8 cellular contexts compared by ENCODE assay signal in genomic region chr10:4767033-4767814, GRCh38. TPM values are rescaled to one million over a fixed set of nuclear protein-coding genes. Genes with fewer than 3 reads are reported as not detected.
A peak's percentile ranks its signal among the peaks of the same experiment; 100 is the strongest.
DNase-seq lines count a peak whose midpoint lies in the region; ATAC-seq, FAIRE-seq and TF ChIP-seq lines count a peak whose summit lies in the region.

No MANE protein-coding gene starts in this region.

- no peak overlapping the region for H3K4me3 ChIP-seq in CD4-positive, CD25-positive, alpha-beta regulatory T cell (ENCODE audit: low read depth, low read length)
- H3K4me3 ChIP-seq in GM12878 = no peak overlapping the region

- SMC1A ChIA-PET in GM12878 (lab: Charles Lee; ENCODE audit: uncharacterized antibody, unreplicated experiment) = interaction anchor here (1.2 to 1.6 kb wide), 4 partner anchors 13 to 1572 kb away, joined by 3 to 5 read pairs (median 4); no protein-coding TSS in a partner anchor

- 20% methylated on average over 7 of the region's 7 CpGs for WGBS in GM12878 (ENCODE audit: insufficient coverage, insufficient replicate concordance, low lambda C conversion rate, missing lambda C conversion rate)

- no peaks in the 10 kb centered on the region for H3K9me3 ChIP-seq in CD4-positive, CD25-positive, alpha-beta regulatory T cell (ENCODE audit: control insufficient read depth in 2 of 2, low read length in 2 of 2)
- H3K9me3 ChIP-seq in GM12878 (replicated peaks; ENCODE audit: control insufficient read depth, insufficient read depth, low read length) = no peaks in the 10 kb centered on the region

- in situ Hi-C loops in GM12878 (cut with MboI) = no loop called here

- no peaks in the 10 kb centered on the region for H3K36me3 Mint-ChIP-seq in CD4-positive, CD25-positive, alpha-beta regulatory T cell
- no peaks in the 10 kb centered on the region for H3K36me3 Mint-ChIP-seq in type B pancreatic cell
- H3K36me3 Mint-ChIP-seq in stimulated activated memory B cell treated with anti-CD40 and anti-IgM and Interleukin-4, amounts not matched to agents 10 μg/mL and 1 μg/mL and 100 μg/mL, for 72 hours = no peaks in the 10 kb centered on the region

- CTCF ChIA-PET in HEK293T (lab: Yijun Ruan, JAX) (interaction anchor here (0.5 to 0.7 kb wide), 2 partner anchors 151 to 284 kb away, joined by 3 to 4 read pairs; no protein-coding TSS in a partner anchor), GM12878 (lab: Yijun Ruan, JAX) (interaction anchor here (0.6 to 1.3 kb wide), 4 partner anchors 36 to 1573 kb away, joined by 3 to 6 read pairs (median 4); no protein-coding TSS in a partner anchor)

- H3K4me2 ChIP-seq in GM12878 (ENCODE audit: control insufficient read depth, insufficient read depth) = no peak overlapping the region

- H3K9ac ChIP-seq in GM12878 (ENCODE audit: control insufficient read depth, insufficient read depth, low read length) = no peak overlapping the region

- H3K79me2 ChIP-seq in GM12878 (ENCODE audit: control insufficient read depth, insufficient read depth, low read length) = no peaks in the 10 kb centered on the region

- TF ChIP-seq RAD21 in GM12878 (IDR thresholded peaks at IDR 0.05; ENCODE audit: insufficient read depth, low read depth, low read length) = peak; percentile 55

- peaks cover 18% of the 10 kb centered on the region for H3K27me3 Mint-ChIP-seq in CD4-positive, CD25-positive, alpha-beta regulatory T cell
- peaks cover 3% of the 10 kb centered on the region for H3K27me3 Mint-ChIP-seq in type B pancreatic cell
- H3K27me3 Mint-ChIP-seq in stimulated activated memory B cell treated with anti-CD40 and anti-IgM and Interleukin-4, amounts not matched to agents 10 μg/mL and 1 μg/mL and 100 μg/mL, for 72 hours = peaks cover 15% of the 10 kb centered on the region

- no peak for TF ChIP-seq EP300 in GM12878 (IDR thresholded peaks at IDR 0.05; ENCODE audit: borderline replicate concordance in 1 of 2, control insufficient read depth in 1 of 2, low read depth in 2 of 2, low read length in 2 of 2)

- no peak overlapping the region for H3K4me3 Mint-ChIP-seq in CD4-positive, CD25-positive, alpha-beta regulatory T cell
- no peak overlapping the region for H3K4me3 Mint-ChIP-seq in type B pancreatic cell
- no peak overlapping the region for H3K4me3 Mint-ChIP-seq in stimulated activated memory B cell treated with anti-CD40 and anti-IgM and Interleukin-4, amounts not matched to agents 10 μg/mL and 1 μg/mL and 100 μg/mL, for 72 hours

- RAD21 ChIA-PET in GM12878 (lab: Charles Lee; ENCODE audit: unreplicated experiment) = interaction anchor here (0.6 to 1.1 kb wide), 2 partner anchors 175 to 1569 kb away, joined by 3 read pairs; no protein-coding TSS in a partner anchor

- H4K20me1 ChIP-seq in GM12878 (ENCODE audit: control insufficient read depth, insufficient read depth) = no peaks in the 10 kb centered on the region

- no TSS peak for BruUV-seq in GM12878 (replicated peaks; lab: Mats Ljungman, UMichigan)

- POLR2A ChIA-PET in HEK293T (lab: Yijun Ruan, JAX) (no interaction called here), GM12878 (lab: Charles Lee) (no interaction called here)

- peak in 2 of 3 donors; percentile 7 to 24 for DNase-seq in CD4-positive, CD25-positive, alpha-beta regulatory T cell
- peak; percentile 13 for DNase-seq in HEK293T (ENCODE audit: extremely low spot score)
- no peak for DNase-seq in GM12878 (ENCODE audit: low read depth, low spot score)
- DNase-seq in iris pigment epithelial cell (ENCODE audit: low read depth) = peak; percentile 62
- DNase-seq in type B pancreatic cell (ENCODE audit: extremely low spot score, unreplicated experiment) = no peak
- no peak for DNase-seq in retina

- TF ChIP-seq CTCF in GM12878 (IDR thresholded peaks at IDR 0.05 in 2 of 3, conservative IDR thresholded peaks at IDR 0.05 in 1 of 3; ENCODE audit: control insufficient read depth in 2 of 3, extremely low read depth in 1 of 3, insufficient read depth in 1 of 3, low read depth in 3 of 3, low read length in 3 of 3) (peak; percentile 20 to 51 (median 23); a peak in 4 of 6 replicates), type B pancreatic cell (conservative IDR thresholded peaks at IDR 0.05) (peak; percentile 88)

- H3K9me3 Mint-ChIP-seq in CD4-positive, CD25-positive, alpha-beta regulatory T cell = peaks cover 0 to 1% (median 0%) of the 10 kb centered on the region in 7 donors
- H3K9me3 Mint-ChIP-seq in type B pancreatic cell = no peaks in the 10 kb centered on the region
- H3K9me3 Mint-ChIP-seq in stimulated activated memory B cell treated with anti-CD40 and anti-IgM and Interleukin-4, amounts not matched to agents 10 μg/mL and 1 μg/mL and 100 μg/mL, for 72 hours = no peaks in the 10 kb centered on the region

- no peak for TF ChIP-seq POLR2A in GM12878 (IDR thresholded peaks at IDR 0.05; ENCODE audit: low read depth, low read length)

- no peak for FAIRE-seq in GM12878 (lab: Jason Lieb, UNC)

- H3K27me3 ChIP-seq in CD4-positive, CD25-positive, alpha-beta regulatory T cell (ENCODE audit: control insufficient read depth, insufficient read depth, low read length) = peaks cover 4% of the 10 kb centered on the region
- H3K27me3 ChIP-seq in GM12878 (replicated peaks in 1 of 2; ENCODE audit: control insufficient read depth in 2 of 2, insufficient read depth in 2 of 2, low read length in 1 of 2) = no peaks in the 10 kb centered on the region

- H2AFZ ChIP-seq in GM12878 (ENCODE audit: control insufficient read depth, low read depth, low read length) = no peak overlapping the region

- no peaks in the 10 kb centered on the region for H3K4me1 ChIP-seq in CD4-positive, CD25-positive, alpha-beta regulatory T cell (ENCODE audit: control insufficient read depth, insufficient read depth, low read length, poor library complexity, severe bottlenecking)
- H3K4me1 ChIP-seq in GM12878 (ENCODE audit: control insufficient read depth, insufficient read depth, low read length) = no peaks in the 10 kb centered on the region

- ATAC-seq in CD4-positive, CD25-positive, alpha-beta regulatory T cell (ENCODE audit: low read depth in 2 of 2) = no peak
- ATAC-seq in GM12878 (no peak), HG02938 (IDR thresholded peaks at IDR 0.05; ENCODE audit: unreplicated experiment) (no peak)
- ATAC-seq in stimulated activated memory B cell treated with anti-CD40 and anti-IgM and Interleukin-4, amounts not matched to agents 10 μg/mL and 1 μg/mL and 100 μg/mL, for 72 hours = no peak

- no peak overlapping the region for H3K27ac Mint-ChIP-seq in CD4-positive, CD25-positive, alpha-beta regulatory T cell
- no peak overlapping the region for H3K27ac Mint-ChIP-seq in type B pancreatic cell
- no peak overlapping the region for H3K27ac Mint-ChIP-seq in stimulated activated memory B cell treated with anti-CD40 and anti-IgM and Interleukin-4, amounts not matched to agents 10 μg/mL and 1 μg/mL and 100 μg/mL, for 72 hours

- peaks cover 0 to 2% (median 0%) of the 10 kb centered on the region in 4 donors for H3K4me1 Mint-ChIP-seq in CD4-positive, CD25-positive, alpha-beta regulatory T cell
- H3K4me1 Mint-ChIP-seq in type B pancreatic cell (ENCODE audit: unreplicated experiment) = peaks cover 27% of the 10 kb centered on the region
- no peaks in the 10 kb centered on the region for H3K4me1 Mint-ChIP-seq in stimulated activated memory B cell treated with anti-CD40 and anti-IgM and Interleukin-4, amounts not matched to agents 10 μg/mL and 1 μg/mL and 100 μg/mL, for 72 hours

- H3K27ac ChIP-seq in CD4-positive, CD25-positive, alpha-beta regulatory T cell (ENCODE audit: insufficient read depth, low read length, poor library complexity, severe bottlenecking) = no peak overlapping the region
- no peak overlapping the region for H3K27ac ChIP-seq in GM12878 (ENCODE audit: control insufficient read depth, insufficient read depth)

- intact Hi-C loops in GM12878 (cut with micrococcal nuclease; ENCODE audit: unreplicated experiment) = loop anchor here (2.0 to 5.0 kb wide), 2 partner anchors 1530 to 1574 kb away; no protein-coding TSS in a partner anchor

- no peaks in the 10 kb centered on the region for H3K36me3 ChIP-seq in CD4-positive, CD25-positive, alpha-beta regulatory T cell (ENCODE audit: control insufficient read depth, insufficient read depth, low read length)
- H3K36me3 ChIP-seq in GM12878 (ENCODE audit: control insufficient read depth in 2 of 2, insufficient read depth in 2 of 2, low read length in 1 of 2) = no peaks in the 10 kb centered on the region

TF ChIP-seq in HEK293T, 16 proteins besides CTCF, POLR2A, EP300 and RAD21 (continues in another document):
- TF ChIP-seq FOXM1 (IDR thresholded peaks at IDR 0.05; ENCODE audit: borderline replicate concordance) (no peak), HDGF (IDR thresholded peaks at IDR 0.05; ENCODE audit: borderline replicate concordance) (no peak), NFRKB (IDR thresholded peaks at IDR 0.05) (no peak), SUZ12 (IDR thresholded peaks at IDR 0.05) (no peak), ARNT (IDR thresholded peaks at IDR 0.05) (no peak), ELF4 (IDR thresholded peaks at IDR 0.05) (no peak), TARDBP (IDR thresholded peaks at IDR 0.05) (no peak)

TF ChIP-seq in GM12878, 131 proteins besides CTCF, POLR2A, EP300 and RAD21:
- TF ChIP-seq WRNIP1 (IDR thresholded peaks at IDR 0.05; ENCODE audit: borderline replicate concordance, low read depth, low read length) = no peak
- TF ChIP-seq ZNF217 (IDR thresholded peaks at IDR 0.05) = no peak
- TF ChIP-seq SMC3 (IDR thresholded peaks at IDR 0.05; ENCODE audit: borderline replicate concordance, low read length) = peak; percentile 55; the same call in 1 of the 2 replicates
- no peak for TF ChIP-seq ZNF24 (IDR thresholded peaks at IDR 0.05)
- TF ChIP-seq CHD4 (IDR thresholded peaks at IDR 0.05) = no peak

RNA-seq across cellular contexts. Expression of gene AKR1E2, which starts 58.8 kb away (rescaled TPM):
- 4.5 TPM for total RNA-seq in CD4-positive, CD25-positive, alpha-beta regulatory T cell
- 1 to 10 TPM in 1 of 4 donors, under 1 TPM in 2, not detected in 1; 0.26 to 1.1 (median 0.46) TPM for polyA plus RNA-seq in CD4-positive, CD25-positive, alpha-beta regulatory T cell
- not detected in 2 replicates for total RNA-seq in GM12878 (2013; cell fraction: nucleolus; rRNA removed)
- total RNA-seq in GM12878 (2014; rRNA removed) (not detected in 2 replicates), GM12878 (2014; rRNA removed; fragmentation: Illumina TruSeq; extraction: Trizol) (not detected in 2 replicates), GM12878 (2021) (not detected in 2 replicates), type B pancreatic cell (ENCODE audit: low replicate concordance) (4.7 and 6.6 TPM in 2 replicates)
- polyA plus RNA-seq in GM12878 (2011; ENCODE audit: low read depth) = not detected
- polyA plus RNA-seq in GM12878 (2011; rRNA removed) (not detected in 2 replicates), GM12878 (2014; fragmentation: Illumina TruSeq; extraction: Trizol) (not detected in 2 replicates), GM12878 (2014; fragmentation: Nextera tagmentation; extraction: Ambion mirVana) (not detected), GM12878 (2014; rRNA removed) (not detected in 2 replicates), GM12878 (2016; fragmentation: Nextera tagmentation; extraction: Ambion mirVana) (not detected)
- polyA plus RNA-seq in GM12878 (2011; cell fraction: cytosol; rRNA removed) = not detected in 2 replicates
- polyA plus RNA-seq in GM12878 (2011; cell fraction: nucleus; rRNA removed) = not detected in 2 replicates
- not detected in 2 replicates for polyA plus RNA-seq in GM12878 (2012)
- polyA minus RNA-seq in GM12878 (2011; rRNA and poly(A)+ RNA removed) = not detected in 2 replicates
- polyA minus RNA-seq in GM12878 (2011; cell fraction: cytosol; rRNA and poly(A)+ RNA removed) = not detected in 2 replicates
- polyA minus RNA-seq in GM12878 (2011; cell fraction: nucleus; rRNA and poly(A)+ RNA removed) = not detected in 2 replicates

Comparison
In these comparisons a context has a peak if more than half of its experiments do, and no peak if none do; other contexts are left out.
1. DNase-seq: peak in CD4-positive, CD25-positive, alpha-beta regulatory T cell (2 of 3), HEK293T (single experiment) and iris pigment epithelial cell (single experiment); none in GM12878 (single experiment), type B pancreatic cell (single experiment) and retina (single experiment).